8 cellular contexts compared by ENCODE assay signal in genomic region chr7:901388-902154, GRCh38. TPM values are rescaled to one million over a fixed set of nuclear protein-coding genes. Genes with fewer than 3 reads are reported as not detected.
A peak's percentile ranks its signal among the peaks of the same experiment; 100 is the strongest.
DNase-seq lines count a peak whose midpoint lies in the region; ATAC-seq, FAIRE-seq and TF ChIP-seq lines count a peak whose summit lies in the region.

No MANE protein-coding gene starts in this region.

- H3K36me3 ChIP-seq in HUES6 (ENCODE audit: control insufficient read depth, insufficient read depth, low read length), result peaks cover 15% of the 10 kb centered on the region
- peaks cover 17% of the 10 kb centered on the region; the same call in 2 of the 3 replicates for H3K36me3 ChIP-seq in K562 (ENCODE audit: control insufficient read depth, insufficient read depth, low read length)

- H2AFZ ChIP-seq in K562 (ENCODE audit: low read depth, low read length), result peak overlapping the region; percentile 99

- no peak for TF ChIP-seq RAD21 in K562 (CRISPR knock-in tag; conservative IDR thresholded peaks at IDR 0.05 in 1 of 2, IDR thresholded peaks at IDR 0.05 in 1 of 2)

- in situ Hi-C loops in K562 (cut with MboI), result no loop called here

- H3K9me1 ChIP-seq in K562 (ENCODE audit: control insufficient read depth, insufficient read depth, low read length), result no peaks in the 10 kb centered on the region

- no TSS peak for BruUV-seq in K562 (replicated peaks; lab: Mats Ljungman, UMichigan)

- DNase-seq in DMS153 treated with DMSO at 0.1 percent for 48 hours (lab: John Stamatoyannopoulos, UW; ENCODE audit: unreplicated experiment) (peak; percentile 73), RWPE1 (ENCODE audit: low spot score) (peak; percentile 99), K562 (ENCODE audit: extremely low read depth in 1 of 4, low spot score in 3 of 4) (peak; percentile 94 to 100 (median 100)), iPS-NIHi7 (ENCODE audit: extremely low spot score) (peak; percentile 100)
- DNase-seq in stimulated activated CD4-positive, alpha-beta T cell treated with anti-CD3 and anti-CD28 coated beads, Interleukin-2, amount 100 ng/mL, for 24 hours, result peak; percentile 61 to 75

- TF ChIP-seq POLR2A in K562 (conservative IDR thresholded peaks at IDR 0.05), result no peak

- TF ChIP-seq CTCF in RWPE1 (conservative IDR thresholded peaks at IDR 0.05; ENCODE audit: low read depth), result no peak
- 0 out of 6 replicates have a peak, but pooled peaks of 1 of the 3 experiments have one; percentile 4 for TF ChIP-seq CTCF in K562 (IDR thresholded peaks at IDR 0.05 in 2 of 3, conservative IDR thresholded peaks at IDR 0.05 in 1 of 3; ENCODE audit: insufficient read depth in 2 of 3, low read depth in 1 of 3, low read length in 3 of 3)

- H3K27me3 ChIP-seq in HUES6 (ENCODE audit: control insufficient read depth, insufficient read depth, low read length) (peaks cover 21% of the 10 kb centered on the region), K562 (ENCODE audit: control insufficient read depth in 2 of 2, insufficient read depth in 2 of 2, low read length in 2 of 2) (peaks cover 9 to 19% of the 10 kb centered on the region in 2 experiments; a peak in 1 of 5 replicates)

- H3K9me3 ChIP-seq in HUES6 (ENCODE audit: control insufficient read depth, insufficient read depth, low read depth, low read length) (no peaks in the 10 kb centered on the region), K562 (replicated peaks; ENCODE audit: control insufficient read depth, insufficient read depth, low read depth, low read length) (no peaks in the 10 kb centered on the region)

- 6% methylated on average over 6 of the region's 24 CpGs for WGBS in K562 (ENCODE audit: insufficient coverage, low coverage, missing lambda C conversion rate)

- H3K4me3 ChIP-seq in HUES6 (ENCODE audit: low read depth, low read length) (peak overlapping the region; percentile 43), K562 (peak overlapping the region; percentile 27; the same call in 1 of the 2 replicates)

- ATAC-seq in K562 (peak; percentile 91), HG02840 (IDR thresholded peaks at IDR 0.05; ENCODE audit: low FRiP score, unreplicated experiment) (no peak), GM18867 (IDR thresholded peaks at IDR 0.05; ENCODE audit: unreplicated experiment) (no peak)

- H3K27ac ChIP-seq in HUES6 (ENCODE audit: low read depth, low read length), result no peak overlapping the region
- H3K27ac ChIP-seq in RWPE1, result peak overlapping the region; percentile 66
- H3K27ac ChIP-seq in K562 (ENCODE audit: extremely low read depth, low read depth, low read length), result no peak overlapping the region

- H3K4me1 ChIP-seq in HUES6 (ENCODE audit: control insufficient read depth, insufficient read depth, low read length) (peaks cover 8% of the 10 kb centered on the region; the same call in 1 of the 2 replicates), K562 (replicated peaks in 1 of 2; ENCODE audit: control insufficient read depth in 2 of 2, insufficient read depth in 2 of 2, low read length in 2 of 2) (peaks cover 28 to 74% of the 10 kb centered on the region in 2 experiments)

- no peak overlapping the region for H3K9ac ChIP-seq in HUES6 (ENCODE audit: low read length)
- H3K9ac ChIP-seq in K562 (ENCODE audit: insufficient read depth in 1 of 2, low read depth in 2 of 2, low read length in 2 of 2), result peak overlapping the region in 1 of 2 experiments; percentile 84; a peak in 2 of 4 replicates

- no peaks in the 10 kb centered on the region; the same call in 1 of the 2 replicates for H4K20me1 ChIP-seq in K562 (replicated peaks; ENCODE audit: control insufficient read depth, insufficient read depth, low read length)

- FAIRE-seq in K562 (lab: Jason Lieb, UNC), result peak; percentile 82

- peak overlapping the region; percentile 74 for H3K4me2 ChIP-seq in K562 (ENCODE audit: insufficient read depth, low read length)

- no peak for TF ChIP-seq EP300 in K562 (IDR thresholded peaks at IDR 0.05; ENCODE audit: low read length)

- intact Hi-C loops in K562 (cut with micrococcal nuclease), result no loop called here

- H3K79me2 ChIP-seq in K562 (ENCODE audit: control insufficient read depth, insufficient read depth, low read length), result no peaks in the 10 kb centered on the region

- CTCF ChIA-PET in RWPE1 (lab: Yijun Ruan, JAX) (interaction anchor here (0.5 to 1.0 kb wide), 3 partner anchors 28 to 186 kb away, joined by 3 to 4 read pairs (median 4); no protein-coding TSS in a partner anchor), K562 (lab: Yijun Ruan, JAX; ENCODE audit: low intra/inter-chr PET ratio) (no interaction called here)

- POLR2A ChIA-PET in RWPE1 (lab: Yijun Ruan, JAX; ENCODE audit: low non-redundant PET), result no interaction called here
- POLR2A ChIA-PET in K562 (lab: Yijun Ruan, JAX), result interaction anchor here (0.6 to 2.5 kb wide), 10 partner anchors 9 to 648 kb away, joined by 3 to 8 read pairs (median 4); partner anchors contain the start of genes COX19 and GET4

TF ChIP-seq in K562, 482 proteins besides CTCF, POLR2A, EP300 and RAD21 (continues in another document):
- TF ChIP-seq RUNX1 (IDR thresholded peaks at IDR 0.05; ENCODE audit: low read depth), result no peak
- TF ChIP-seq, protein P1, sequence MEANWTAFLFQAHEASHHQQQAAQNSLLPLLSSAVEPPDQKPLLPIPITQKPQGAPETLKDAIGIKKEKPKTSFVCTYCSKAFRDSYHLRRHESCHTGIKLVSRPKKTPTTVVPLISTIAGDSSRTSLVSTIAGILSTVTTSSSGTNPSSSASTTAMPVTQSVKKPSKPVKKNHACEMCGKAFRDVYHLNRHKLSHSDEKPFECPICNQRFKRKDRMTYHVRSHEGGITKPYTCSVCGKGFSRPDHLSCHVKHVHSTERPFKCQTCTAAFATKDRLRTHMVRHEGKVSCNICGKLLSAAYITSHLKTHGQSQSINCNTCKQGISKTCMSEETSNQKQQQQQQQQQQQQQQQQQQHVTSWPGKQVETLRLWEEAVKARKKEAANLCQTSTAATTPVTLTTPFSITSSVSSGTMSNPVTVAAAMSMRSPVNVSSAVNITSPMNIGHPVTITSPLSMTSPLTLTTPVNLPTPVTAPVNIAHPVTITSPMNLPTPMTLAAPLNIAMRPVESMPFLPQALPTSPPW (CRISPR knock-in tag; IDR thresholded peaks at IDR 0.05), result peak; percentile 67
- 0 out of 2 replicates have a peak, but pooled peaks have one; percentile 20 for TF ChIP-seq SUPT5H (IDR thresholded peaks at IDR 0.05)
- TF ChIP-seq SNIP1 (IDR thresholded peaks at IDR 0.05; ENCODE audit: low read depth), result no peak
- no peak for TF ChIP-seq TAF15 (IDR thresholded peaks at IDR 0.05; ENCODE audit: low read depth, low read length)
- TF ChIP-seq PHF8 (IDR thresholded peaks at IDR 0.05; ENCODE audit: borderline replicate concordance, low read length), result peak; percentile 60; the same call in 1 of the 2 replicates
- TF ChIP-seq ZBTB7A (IDR thresholded peaks at IDR 0.05; ENCODE audit: borderline replicate concordance, control insufficient read depth, low read depth, low read length), result no peak
- no peak for TF ChIP-seq ZNF41 (CRISPR knock-in tag; conservative IDR thresholded peaks at IDR 0.05)

RNA-seq across cellular contexts. Expression of gene GET4, which starts 25.2 kb away (rescaled TPM):
- 48.4 and 118 TPM in 2 replicates for total RNA-seq in K562 (2011; cell fraction: chromatin; rRNA removed; ENCODE audit: low replicate concordance)
- 96.6 and 125 TPM in 2 replicates for total RNA-seq in K562 (2011; cell fraction: nucleolus; rRNA removed)
- 56.0 and 71.4 TPM in 2 replicates for total RNA-seq in K562 (2011; cell fraction: nucleoplasm; rRNA removed)
- 111 and 135 TPM in 2 replicates for total RNA-seq in K562 (2014; rRNA removed)
- 13.0 and 15.7 TPM in 2 replicates for total RNA-seq in K562 (2014; rRNA removed; fragmentation: Illumina TruSeq; extraction: Trizol)
- total RNA-seq in K562 (2015; rRNA removed; fragmentation: Illumina TruSeq; extraction: Trizol), result 37.9 and 40.4 TPM in 2 replicates
- total RNA-seq in K562 (2021), result 83.3 and 89.9 TPM in 2 replicates
- 45.0 and 45.4 TPM in 2 replicates for polyA plus RNA-seq in K562 (2011; rRNA removed)
- 69.2 and 135 TPM in 2 replicates for polyA plus RNA-seq in K562 (2011; cell fraction: cytosol; rRNA removed)
- 114 and 189 TPM in 2 replicates for polyA plus RNA-seq in K562 (2011; cell fraction: nucleus; rRNA removed)
- polyA plus RNA-seq in K562 (2012), result 53.9 and 82.1 TPM in 2 replicates
- polyA plus RNA-seq in K562 (2014; fragmentation: Illumina TruSeq; extraction: Trizol), result 33.2 and 48.4 TPM in 2 replicates
- 1 to 10 TPM in 1 of 2 experiments, under 1 TPM in 1; 0.99 to 2.0 TPM for polyA plus RNA-seq in K562 (2014; fragmentation: Nextera tagmentation; extraction: Ambion mirVana)
- 122 and 151 TPM in 2 replicates for polyA plus RNA-seq in K562 (2014; rRNA removed)
- 8.6 and 13.3 TPM in 2 replicates for polyA minus RNA-seq in K562 (2011; rRNA and poly(A)+ RNA removed)
- polyA minus RNA-seq in K562 (2011; cell fraction: cytosol; rRNA and poly(A)+ RNA removed), result 24.0 and 28.9 TPM in 2 replicates
- 24.9 and 29.6 TPM in 2 replicates for polyA minus RNA-seq in K562 (2011; cell fraction: nucleus; rRNA and poly(A)+ RNA removed)

RNA-seq across cellular contexts. Expression of gene ADAP1, which starts 52.9 kb away (rescaled TPM):
- 0.30 and 3.1 TPM in 2 replicates for total RNA-seq in K562 (2011; cell fraction: chromatin; rRNA removed; ENCODE audit: low replicate concordance)
- 1.1 and 1.8 TPM in 2 replicates for total RNA-seq in K562 (2011; cell fraction: nucleolus; rRNA removed)
- 1.4 and 1.9 TPM in 2 replicates for total RNA-seq in K562 (2011; cell fraction: nucleoplasm; rRNA removed)
- 0.27 and 0.41 TPM in 2 replicates for total RNA-seq in K562 (2014; rRNA removed)
- not detected in 2 replicates for total RNA-seq in K562 (2014; rRNA removed; fragmentation: Illumina TruSeq; extraction: Trizol)
- total RNA-seq in K562 (2015; rRNA removed; fragmentation: Illumina TruSeq; extraction: Trizol), result 0.26 and 0.58 TPM in 2 replicates
- total RNA-seq in K562 (2021), result 0.47 and 0.54 TPM in 2 replicates
- 1.1 and 1.4 TPM in 2 replicates for polyA plus RNA-seq in K562 (2011; rRNA removed)
- polyA plus RNA-seq in K562 (2011; cell fraction: cytosol; rRNA removed), result 1.7 and 3.9 TPM in 2 replicates
- 2.7 and 3.4 TPM in 2 replicates for polyA plus RNA-seq in K562 (2011; cell fraction: nucleus; rRNA removed)
- polyA plus RNA-seq in K562 (2012), result 0.44 and 2.4 TPM in 2 replicates
- 0.68 TPM in 2 replicates for polyA plus RNA-seq in K562 (2014; fragmentation: Illumina TruSeq; extraction: Trizol)
- not detected for polyA plus RNA-seq in K562 (2014; fragmentation: Nextera tagmentation; extraction: Ambion mirVana)
- polyA plus RNA-seq in K562 (2014; rRNA removed), result 0.36 and 0.40 TPM in 2 replicates
- 0.90 and 0.95 TPM in 2 replicates for polyA minus RNA-seq in K562 (2011; rRNA and poly(A)+ RNA removed)
- 1.1 and 2.2 TPM in 2 replicates for polyA minus RNA-seq in K562 (2011; cell fraction: cytosol; rRNA and poly(A)+ RNA removed)
- polyA minus RNA-seq in K562 (2011; cell fraction: nucleus; rRNA and poly(A)+ RNA removed), result 1.7 and 1.9 TPM in 2 replicates
